In genomic region chr15:63334821-63335220, GRCh38 we compare ENCODE assay signal across 1 cellular context.
TF ChIP-seq lines count a peak whose summit lies in the region.

No MANE protein-coding gene starts in this region.

TF ChIP-seq in SK-N-SH, 30 proteins besides CTCF, POLR2A, EP300 and RAD21 (continued from another document):
- no peak for TF ChIP-seq REST (IDR thresholded peaks at IDR 0.05; ENCODE audit: low read depth, low read length)
- no peak for TF ChIP-seq YY1 (IDR thresholded peaks at IDR 0.05; ENCODE audit: low read depth)
- TF ChIP-seq EZH2phosphoT487 (IDR thresholded peaks at IDR 0.05; ENCODE audit: borderline replicate concordance, low read depth) = no peak
- TF ChIP-seq TCF12 (IDR thresholded peaks at IDR 0.05) = no peak
- no peak for TF ChIP-seq CHD2 (IDR thresholded peaks at IDR 0.05; ENCODE audit: low read length, partially characterized antibody)
- no peak for TF ChIP-seq PBX3 (IDR thresholded peaks at IDR 0.05)
- no peak for TF ChIP-seq JUND (IDR thresholded peaks at IDR 0.05)
- no peak for TF ChIP-seq MXI1 (IDR thresholded peaks at IDR 0.05; ENCODE audit: low read depth, low read length)
- TF ChIP-seq RFX5 (IDR thresholded peaks at IDR 0.05; ENCODE audit: low read length) = no peak
- TF ChIP-seq FOXJ3 (CRISPR knock-in tag; IDR thresholded peaks at IDR 0.05) = no peak
- no peak for TF ChIP-seq ELF1 (IDR thresholded peaks at IDR 0.05)
- no peak for TF ChIP-seq SMC3 (IDR thresholded peaks at IDR 0.05; ENCODE audit: low read depth, low read length)
- TF ChIP-seq MAX (IDR thresholded peaks at IDR 0.05; ENCODE audit: low read depth) = no peak
- no peak for TF ChIP-seq FOSL2 (IDR thresholded peaks at IDR 0.05; ENCODE audit: borderline replicate concordance, low read depth)
- TF ChIP-seq SIN3A (IDR thresholded peaks at IDR 0.05; ENCODE audit: borderline replicate concordance, low read depth, low read length) = no peak
- no peak for TF ChIP-seq GABPA (IDR thresholded peaks at IDR 0.05; ENCODE audit: low read depth)
- TF ChIP-seq TEAD4 (IDR thresholded peaks at IDR 0.05; ENCODE audit: borderline replicate concordance, insufficient read depth) = no peak
